ENCODE assay signal across 1 cellular context in genomic region chr17:71163121-71163812, GRCh38.
TF ChIP-seq lines count a peak whose summit lies in the region.

No MANE protein-coding gene starts in this region.

TF ChIP-seq in HEK293, 187 proteins besides CTCF, POLR2A, EP300 and RAD21 (continued from another document and continues in another):
- TF ChIP-seq ZNF292 (tag by site-specific recombination; IDR thresholded peaks at IDR 0.05; ENCODE audit: borderline replicate concordance, low read depth): no peak
- no peak for TF ChIP-seq ZNF133 (tag by site-specific recombination; IDR thresholded peaks at IDR 0.05)
- TF ChIP-seq ZNF600 (tag by site-specific recombination; IDR thresholded peaks at IDR 0.05): no peak; the same call in 1 of the 2 replicates
- TF ChIP-seq ZNF433 (tag by site-specific recombination; IDR thresholded peaks at IDR 0.05; ENCODE audit: low read depth): no peak
- no peak for TF ChIP-seq ZNF473 (tag by site-specific recombination; IDR thresholded peaks at IDR 0.05)
- no peak for TF ChIP-seq ZNF658 (tag by site-specific recombination; IDR thresholded peaks at IDR 0.05)
- peak; percentile 84; the same call in 1 of the 2 replicates for TF ChIP-seq ZSCAN23 (tag by site-specific recombination; IDR thresholded peaks at IDR 0.05)
- no peak for TF ChIP-seq ZNF157 (tag by site-specific recombination; IDR thresholded peaks at IDR 0.05)
- TF ChIP-seq ZFP41 (tag by site-specific recombination; IDR thresholded peaks at IDR 0.05; ENCODE audit: borderline replicate concordance): no peak
- TF ChIP-seq ZNF571 (tag by site-specific recombination; IDR thresholded peaks at IDR 0.05): no peak
- no peak for TF ChIP-seq ZNF23 (tag by site-specific recombination; IDR thresholded peaks at IDR 0.05; ENCODE audit: borderline replicate concordance)
- TF ChIP-seq ZNF792 (tag by site-specific recombination; IDR thresholded peaks at IDR 0.05): no peak; the same call in 1 of the 2 replicates
- no peak for TF ChIP-seq ZNF704 (tag by site-specific recombination; IDR thresholded peaks at IDR 0.05)
- peak; percentile 73 for TF ChIP-seq ZNF18 (tag by site-specific recombination; IDR thresholded peaks at IDR 0.05)
- TF ChIP-seq ZNF148 (tag by site-specific recombination; IDR thresholded peaks at IDR 0.05; ENCODE audit: borderline replicate concordance): no peak
- TF ChIP-seq IKZF3 (tag by site-specific recombination; IDR thresholded peaks at IDR 0.05): peak; percentile 79
- 0 out of 2 replicates have a peak, but pooled peaks have one; percentile 9 for TF ChIP-seq ZNF398 (tag by site-specific recombination; IDR thresholded peaks at IDR 0.05)
- TF ChIP-seq ZNF76 (tag by site-specific recombination; IDR thresholded peaks at IDR 0.05; ENCODE audit: borderline replicate concordance, low read depth): no peak; the same call in 1 of the 2 replicates
- no peak for TF ChIP-seq ZFHX2 (tag by site-specific recombination; conservative IDR thresholded peaks at IDR 0.05)
- TF ChIP-seq ZBTB7A (tag by site-specific recombination; IDR thresholded peaks at IDR 0.05; ENCODE audit: low read depth): no peak
- peak; percentile 82 for TF ChIP-seq WT1 (tag by site-specific recombination; IDR thresholded peaks at IDR 0.05)
- no peak; the same call in 1 of the 2 replicates for TF ChIP-seq ZBTB20 (tag by site-specific recombination; IDR thresholded peaks at IDR 0.05)
- peak; percentile 67; the same call in 1 of the 2 replicates for TF ChIP-seq ZNF664 (tag by site-specific recombination; IDR thresholded peaks at IDR 0.05)
- TF ChIP-seq ZBTB21 (tag by site-specific recombination; IDR thresholded peaks at IDR 0.05): no peak
- no peak for TF ChIP-seq YY2 (tag by site-specific recombination; IDR thresholded peaks at IDR 0.05)
- no peak for TF ChIP-seq ZNF138 (tag by site-specific recombination; IDR thresholded peaks at IDR 0.05; ENCODE audit: borderline replicate concordance)
- TF ChIP-seq ZNF621 (tag by site-specific recombination; IDR thresholded peaks at IDR 0.05): no peak
- no peak for TF ChIP-seq ZNF645 (tag by site-specific recombination; IDR thresholded peaks at IDR 0.05)
- TF ChIP-seq ZNF513 (tag by site-specific recombination; IDR thresholded peaks at IDR 0.05): 0 out of 2 replicates have a peak, but pooled peaks have one; percentile 15
- no peak for TF ChIP-seq TRIM28 (IDR thresholded peaks at IDR 0.05; ENCODE audit: borderline replicate concordance, low read length)
- TF ChIP-seq PBX3 (CRISPR knock-in tag; IDR thresholded peaks at IDR 0.05): no peak
- no peak for TF ChIP-seq ZNF692 (tag by site-specific recombination; IDR thresholded peaks at IDR 0.05)
- TF ChIP-seq MEIS1 (CRISPR knock-in tag; IDR thresholded peaks at IDR 0.05; ENCODE audit: borderline replicate concordance): no peak
- TF ChIP-seq ZNF114 (tag by site-specific recombination; IDR thresholded peaks at IDR 0.05): no peak
- TF ChIP-seq SP2 (tag by site-specific recombination; IDR thresholded peaks at IDR 0.05): no peak
- TF ChIP-seq ZSCAN18 (tag by site-specific recombination; IDR thresholded peaks at IDR 0.05): no peak
- TF ChIP-seq BCL11B (tag by site-specific recombination; IDR thresholded peaks at IDR 0.05; ENCODE audit: low read depth): 0 out of 2 replicates have a peak, but pooled peaks have one; percentile 21
- TF ChIP-seq ZNF768 (tag by site-specific recombination; IDR thresholded peaks at IDR 0.05): no peak
- TF ChIP-seq ZNF169 (tag by site-specific recombination; IDR thresholded peaks at IDR 0.05): no peak
- peak; percentile 62; the same call in 1 of the 2 replicates for TF ChIP-seq ZNF2 (tag by site-specific recombination; IDR thresholded peaks at IDR 0.05)
- TF ChIP-seq SP7 (tag by site-specific recombination; IDR thresholded peaks at IDR 0.05): peak; percentile 99
- no peak for TF ChIP-seq ZNF707 (tag by site-specific recombination; IDR thresholded peaks at IDR 0.05)
- TF ChIP-seq HOXA7 (CRISPR knock-in tag; IDR thresholded peaks at IDR 0.05; ENCODE audit: borderline replicate concordance): no peak
- no peak for TF ChIP-seq MYNN (tag by site-specific recombination; IDR thresholded peaks at IDR 0.05; ENCODE audit: borderline replicate concordance)
- TF ChIP-seq ZBTB26 (tag by site-specific recombination; optimal IDR thresholded peaks at IDR 0.05): no peak
- no peak for TF ChIP-seq ZNF521 (tag by site-specific recombination; IDR thresholded peaks at IDR 0.05)
- TF ChIP-seq KLF1 (tag by site-specific recombination; IDR thresholded peaks at IDR 0.05): peak; percentile 69
- TF ChIP-seq ZNF701 (tag by site-specific recombination; IDR thresholded peaks at IDR 0.05): no peak
- TF ChIP-seq ZNF391 (tag by site-specific recombination; IDR thresholded peaks at IDR 0.05; ENCODE audit: borderline replicate concordance, low read depth): peak; percentile 88; the same call in 1 of the 2 replicates
- peak; percentile 89; the same call in 1 of the 2 replicates for TF ChIP-seq ZNF24 (tag by site-specific recombination; IDR thresholded peaks at IDR 0.05)
- peak; percentile 95 for TF ChIP-seq ZXDB (tag by site-specific recombination; IDR thresholded peaks at IDR 0.05)
- no peak for TF ChIP-seq ZNF776 (tag by site-specific recombination; IDR thresholded peaks at IDR 0.05; ENCODE audit: borderline replicate concordance)
- TF ChIP-seq SP3 (tag by site-specific recombination; IDR thresholded peaks at IDR 0.05): no peak
- TF ChIP-seq KLF7 (tag by site-specific recombination; IDR thresholded peaks at IDR 0.05; ENCODE audit: borderline replicate concordance): peak; percentile 71; the same call in 1 of the 2 replicates
- no peak for TF ChIP-seq ZBTB48 (tag by site-specific recombination; IDR thresholded peaks at IDR 0.05)
